Comparison of ENCODE assay signal across 12 cellular contexts in genomic region chr4:140856692-140857091, GRCh38.
DNase-seq lines count a peak whose midpoint lies in the region; ATAC-seq, FAIRE-seq and TF ChIP-seq lines count a peak whose summit lies in the region.
"Had no signal": no experiment of that assay in that cellular context is flagged by ENCODE, and none has a peak within 500 bp of the region (broad histone marks: within the 10 kb centered on the region; RNA-seq: fewer than 3 reads in every experiment).

No MANE protein-coding gene starts in this region.

- H3K9me3 ChIP-seq in HUES6 (ENCODE audit: control insufficient read depth, insufficient read depth, low read depth, low read length) = no peaks in the 10 kb centered on the region
- no peaks in the 10 kb centered on the region for H3K9me3 ChIP-seq in SJCRH30 (replicated peaks)
- H3K9me3 ChIP-seq in heart left ventricle = no peaks in the 10 kb centered on the region
- no peaks in the 10 kb centered on the region for H3K9me3 ChIP-seq in small intestine (ENCODE audit: control insufficient read depth, low read depth)

- no peak overlapping the region for H3K27ac Mint-ChIP-seq in activated naive CD8-positive, alpha-beta T cell treated with anti-CD3 and anti-CD28 coated beads, Interleukin-2, amount 50 U/mL, for 24 hours
- H3K27ac Mint-ChIP-seq: natural killer cell treated with Interleukin-12 subunit alpha and Interleukin-12 subunit beta and Interleukin-15 and Interleukin-18, amount 100 ng/mL, for 72 hours had no signal

- H3K9ac ChIP-seq in HUES6 (ENCODE audit: low read length) = peak overlapping the region; percentile 47

- peak overlapping the region; percentile 32; the same call in 1 of the 2 replicates for H3K4me3 ChIP-seq in HUES6 (ENCODE audit: low read depth, low read length)
- peak overlapping the region; percentile 20 for H3K4me3 ChIP-seq in SJCRH30
- H3K4me3 ChIP-seq in heart left ventricle = peak overlapping the region in 1 of 12 donors; percentile 3
- H3K4me3 ChIP-seq in small intestine (ENCODE audit: low read depth in 1 of 2, low read length in 2 of 2) = no peak overlapping the region

- no peaks in the 10 kb centered on the region for H3K9me3 Mint-ChIP-seq in activated naive CD8-positive, alpha-beta T cell treated with anti-CD3 and anti-CD28 coated beads, Interleukin-2, amount 50 U/mL, for 24 hours
- H3K9me3 Mint-ChIP-seq: natural killer cell treated with Interleukin-12 subunit alpha and Interleukin-12 subunit beta and Interleukin-15 and Interleukin-18, amount 100 ng/mL, for 72 hours had no signal

- no peak for TF ChIP-seq CTCF in heart left ventricle (IDR thresholded peaks at IDR 0.05)

- H3K4me1 ChIP-seq in HUES6 (ENCODE audit: control insufficient read depth, insufficient read depth, low read length) = peaks cover 23% of the 10 kb centered on the region
- peaks cover 6% of the 10 kb centered on the region for H3K4me1 ChIP-seq in SJCRH30
- H3K4me1 ChIP-seq in heart left ventricle = peaks cover 0 to 21% (median 13%) of the 10 kb centered on the region in 12 donors
- no peaks in the 10 kb centered on the region for H3K4me1 ChIP-seq in small intestine (ENCODE audit: control insufficient read depth in 2 of 2, insufficient read depth in 1 of 2, low read depth in 1 of 2, low read length in 1 of 2)

- no peaks in the 10 kb centered on the region for H3K27me3 ChIP-seq in HUES6 (ENCODE audit: control insufficient read depth, insufficient read depth, low read length)
- H3K27me3 ChIP-seq in SJCRH30 = no peaks in the 10 kb centered on the region
- no peaks in the 10 kb centered on the region for H3K27me3 ChIP-seq in heart left ventricle
- no peaks in the 10 kb centered on the region for H3K27me3 ChIP-seq in small intestine (ENCODE audit: control insufficient read depth in 2 of 2, insufficient read depth in 2 of 2, low read length in 2 of 2)

- no peaks in the 10 kb centered on the region for H3K36me3 Mint-ChIP-seq in activated naive CD8-positive, alpha-beta T cell treated with anti-CD3 and anti-CD28 coated beads, Interleukin-2, amount 50 U/mL, for 24 hours (ENCODE audit: low read depth)
- H3K36me3 Mint-ChIP-seq: natural killer cell treated with Interleukin-12 subunit alpha and Interleukin-12 subunit beta and Interleukin-15 and Interleukin-18, amount 100 ng/mL, for 72 hours had no signal

- H3K4me3 Mint-ChIP-seq in activated naive CD8-positive, alpha-beta T cell treated with anti-CD3 and anti-CD28 coated beads, Interleukin-2, amount 50 U/mL, for 24 hours = no peak overlapping the region
- H3K4me3 Mint-ChIP-seq: natural killer cell treated with Interleukin-12 subunit alpha and Interleukin-12 subunit beta and Interleukin-15 and Interleukin-18, amount 100 ng/mL, for 72 hours had no signal

- intact Hi-C loops in heart left ventricle (cut with DNase I) = loop anchor here in 9 of 10 donors (10.0 kb wide), 9 partner anchors 102 to 502 kb away; partner anchors contain the start of genes ELMOD2 (in 2 of the 9), TBC1D9 (in 1 of the 9) and ZNF330 (in 1 of the 9)

- no peak for FAIRE-seq in small intestine (lab: Jason Lieb, UNC)
- FAIRE-seq: GM12891 had no signal

- no peaks in the 10 kb centered on the region for H3K4me1 Mint-ChIP-seq in activated naive CD8-positive, alpha-beta T cell treated with anti-CD3 and anti-CD28 coated beads, Interleukin-2, amount 50 U/mL, for 24 hours

- WGBS in heart left ventricle, 4 donors = 17 to 23% (median 20%) methylated on average over 6 of the region's 6 CpGs
- WGBS in small intestine, 3 donors = 13 to 39% (median 36%) methylated on average over 6 of the region's 6 CpGs

- peak; percentile 23 to 85 (median 67) for ATAC-seq in heart left ventricle
- no peak for ATAC-seq in GM19324 (IDR thresholded peaks at IDR 0.05; ENCODE audit: low FRiP score, unreplicated experiment)
- ATAC-seq in activated naive CD8-positive, alpha-beta T cell treated with anti-CD3 and anti-CD28 coated beads, Interleukin-2, amount 50 U/mL, for 24 hours = no peak
- ATAC-seq: natural killer cell treated with Interleukin-12 subunit alpha and Interleukin-12 subunit beta and Interleukin-15 and Interleukin-18, amount 100 ng/mL, for 72 hours had no signal

- H3K36me3 ChIP-seq in HUES6 (ENCODE audit: control insufficient read depth, insufficient read depth, low read length) = no peaks in the 10 kb centered on the region
- no peaks in the 10 kb centered on the region for H3K36me3 ChIP-seq in SJCRH30
- no peaks in the 10 kb centered on the region for H3K36me3 ChIP-seq in heart left ventricle
- H3K36me3 ChIP-seq in small intestine (ENCODE audit: control insufficient read depth in 2 of 2, insufficient read depth in 2 of 2, low read length in 2 of 2) = no peaks in the 10 kb centered on the region

- peaks cover 1% of the 10 kb centered on the region for H3K27me3 Mint-ChIP-seq in activated naive CD8-positive, alpha-beta T cell treated with anti-CD3 and anti-CD28 coated beads, Interleukin-2, amount 50 U/mL, for 24 hours

- H3K27ac ChIP-seq in HUES6 (ENCODE audit: low read depth, low read length) (0 out of 2 replicates have a peak overlapping the region, but pooled peaks have one; percentile 43), SJCRH30 (peak overlapping the region; percentile 52), heart left ventricle (peak overlapping the region in 6 of 12 donors; percentile 1 to 42 (median 38)), small intestine (ENCODE audit: low read depth in 1 of 2, low read length in 1 of 2) (no peak overlapping the region)

- TF ChIP-seq POLR2A in heart left ventricle (IDR thresholded peaks at IDR 0.05) = no peak

- DNase-seq in SJCRH30 = peak; percentile 76 to 78
- DNase-seq in heart left ventricle = peak; percentile 24 to 73 (median 48)
- peak; percentile 22 for DNase-seq in small intestine
- DNase-seq in NCI-H526 (lab: John Stamatoyannopoulos, UW) = no peak
- no peak for DNase-seq in activated naive CD8-positive, alpha-beta T cell treated with anti-CD3 and anti-CD28 coated beads, Interleukin-2, amount 50 U/mL, for 24 hours
- DNase-seq in mesenteric fat pad (ENCODE audit: low spot score) = no peak
- DNase-seq: activated CD4-positive, alpha-beta T cell treated with anti-CD3 and anti-CD28 coated beads, Interleukin-2, amount 50 U/mL, for 4 hours; NCI-H526 treated with DMSO at 0.1 percent for 48 hours had no signal

Comparison
In these comparisons a context has a peak if more than half of its experiments do, and no peak if none do; other contexts are left out.
1. H3K27ac ChIP-seq: peak in HUES6 (single experiment) and SJCRH30 (single experiment); none in small intestine (0 of 2).
2. H3K4me3 ChIP-seq: peak in HUES6 (single experiment) and SJCRH30 (single experiment); none in small intestine (0 of 2).
3. DNase-seq: peak in SJCRH30 (2 of 2), heart left ventricle (5 of 5) and small intestine (single experiment); none in NCI-H526 (0 of 2), activated naive CD8-positive, alpha-beta T cell treated with anti-CD3 and anti-CD28 coated beads, Interleukin-2, amount 50 U/mL, for 24 hours (single experiment) and mesenteric fat pad (single experiment).
4. ATAC-seq: peak in heart left ventricle (4 of 4); none in GM19324 (single experiment) and activated naive CD8-positive, alpha-beta T cell treated with anti-CD3 and anti-CD28 coated beads, Interleukin-2, amount 50 U/mL, for 24 hours (single experiment).